In genomic region chrX:49784747-49785280, GRCh38 we compare ENCODE assay signal across 33 cellular contexts. TPM values are rescaled to one million over a fixed set of nuclear protein-coding genes. Genes with fewer than 3 reads are reported as not detected.
"Had no signal": no experiment of that assay in that cellular context is flagged by ENCODE, and none has a peak within 500 bp of the region (broad histone marks: within the 10 kb centered on the region; RNA-seq: fewer than 3 reads in every experiment).

No MANE protein-coding gene starts in this region.

- H3K27ac Mint-ChIP-seq: stimulated activated effector memory CD8-positive, alpha-beta T cell treated with anti-CD3 and anti-CD28 coated beads, Interleukin-12 subunit alpha, Interleukin-12 subunit beta, amount 100 ng/mL, for 72 hours; stimulated activated memory B cell treated with anti-CD40 and anti-IgM and Interleukin-4, amounts not matched to agents 10 μg/mL and 1 μg/mL and 100 μg/mL, for 72 hours; stimulated activated naive B cell treated with anti-CD40 and anti-IgM and Interleukin-4, amounts not matched to agents 10 μg/mL and 1 μg/mL and 100 μg/mL, for 72 hours; stimulated activated naive CD8-positive, alpha-beta T cell treated with anti-CD3 and anti-CD28 coated beads, Interleukin-15, amount 100 ng/mL, for 72 hours; stimulated activated naive CD8-positive, alpha-beta T cell treated with anti-CD3 and anti-CD28 coated beads, Interleukin-15, Interleukin-2, amounts not matched to agents 100 ng/mL and 50 ng/mL, for 24 hours; type B pancreatic cell had no signal

- H3K36me3 ChIP-seq: stomach, suprapubic skin, thoracic aorta, thyroid gland, tibial artery, tibial nerve, transverse colon, upper lobe of left lung, upper lobe of right lung, uterus, vagina had no signal

- H3K27me3 ChIP-seq: stomach, suprapubic skin, testis, thyroid gland, tibial artery, tibial nerve, transverse colon, upper lobe of left lung, upper lobe of right lung, uterus, vagina had no signal

- H3K4me3 ChIP-seq: stomach, suprapubic skin, testis, thoracic aorta, thyroid gland, tibial artery, tibial nerve, transverse colon, upper lobe of left lung, upper lobe of right lung, uterus, vagina had no signal

- H3K27ac ChIP-seq: stomach, suprapubic skin, testis, thoracic aorta, thyroid gland, tibial artery, tibial nerve, transverse colon, upper lobe of left lung, upper lobe of right lung, uterus, vagina had no signal

- H3K4me3 Mint-ChIP-seq: stimulated activated effector memory CD8-positive, alpha-beta T cell treated with anti-CD3 and anti-CD28 coated beads, Interleukin-12 subunit alpha, Interleukin-12 subunit beta, amount 100 ng/mL, for 72 hours; stimulated activated memory B cell treated with anti-CD40 and anti-IgM and Interleukin-4, amounts not matched to agents 10 μg/mL and 1 μg/mL and 100 μg/mL, for 72 hours; stimulated activated naive B cell treated with anti-CD40 and anti-IgM and Interleukin-4, amounts not matched to agents 10 μg/mL and 1 μg/mL and 100 μg/mL, for 72 hours; stimulated activated naive CD8-positive, alpha-beta T cell treated with anti-CD3 and anti-CD28 coated beads, Interleukin-15, amount 100 ng/mL, for 72 hours; stimulated activated naive CD8-positive, alpha-beta T cell treated with anti-CD3 and anti-CD28 coated beads, Interleukin-15, Interleukin-2, amounts not matched to agents 100 ng/mL and 50 ng/mL, for 24 hours; type B pancreatic cell had no signal

- FAIRE-seq: urothelium cell line had no signal

- H3K36me3 Mint-ChIP-seq: stimulated activated effector memory CD8-positive, alpha-beta T cell treated with anti-CD3 and anti-CD28 coated beads, Interleukin-12 subunit alpha, Interleukin-12 subunit beta, amount 100 ng/mL, for 72 hours; stimulated activated memory B cell treated with anti-CD40 and anti-IgM and Interleukin-4, amounts not matched to agents 10 μg/mL and 1 μg/mL and 100 μg/mL, for 72 hours; stimulated activated naive B cell treated with anti-CD40 and anti-IgM and Interleukin-4, amounts not matched to agents 10 μg/mL and 1 μg/mL and 100 μg/mL, for 72 hours; type B pancreatic cell had no signal

- ATAC-seq: stimulated activated effector memory CD8-positive, alpha-beta T cell treated with anti-CD3 and anti-CD28 coated beads, Interleukin-12 subunit alpha, Interleukin-12 subunit beta, amount 100 ng/mL, for 72 hours; stimulated activated memory B cell treated with anti-CD40 and anti-IgM and Interleukin-4, amounts not matched to agents 10 μg/mL and 1 μg/mL and 100 μg/mL, for 72 hours; stimulated activated naive B cell treated with anti-CD40 and anti-IgM and Interleukin-4, amounts not matched to agents 10 μg/mL and 1 μg/mL and 100 μg/mL, for 72 hours; stimulated activated naive CD8-positive, alpha-beta T cell treated with anti-CD3 and anti-CD28 coated beads, Interleukin-15, amount 100 ng/mL, for 72 hours; stimulated activated naive CD8-positive, alpha-beta T cell treated with anti-CD3 and anti-CD28 coated beads, Interleukin-15, Interleukin-2, amounts not matched to agents 100 U/mL and 50 U/mL, for 24 hours; upper lobe of right lung had no signal

- DNase-seq: stimulated activated CD4-positive, alpha-beta T cell treated with anti-CD3 and anti-CD28 coated beads, Interleukin-2, amount 100 ng/mL, for 48 hours; stimulated activated CD4-positive, alpha-beta T cell treated with anti-CD3 and anti-CD28 coated beads, Interleukin-4, amount 100 ng/mL, for 1 hour; stimulated activated CD4-positive, alpha-beta T cell treated with anti-CD3 and anti-CD28 coated beads, Interleukin-4, amount 100 ng/mL, for 24 hours; stimulated activated CD4-positive, alpha-beta T cell treated with anti-CD3 and anti-CD28 coated beads, Interleukin-4, amount 100 ng/mL, for 4 hours; stimulated activated CD8-positive, alpha-beta memory T cell treated with anti-CD3 and anti-CD28 coated beads, Interleukin-4, amount 100 ng/mL, for 48 hours; stimulated activated naive B cell treated with anti-CD40 and anti-IgM and Interleukin-4, amounts not matched to agents 10 μg/mL and 1 μg/mL and 100 μg/mL, for 72 hours; stimulated activated naive CD4-positive, alpha-beta T cell; stimulated activated naive CD4-positive, alpha-beta T cell treated with Interleukin-2 at 50 U/mL for 16 hours; stimulated activated naive CD8-positive, alpha-beta T cell treated with anti-CD3 and anti-CD28 coated beads, Interleukin-15, amount 100 ng/mL, for 72 hours; stimulated activated naive CD8-positive, alpha-beta T cell treated with anti-CD3 and anti-CD28 coated beads, Interleukin-15, Interleukin-2, amounts not matched to agents 100 U/mL and 50 U/mL, for 24 hours; stomach; substantia nigra; testis; thyroid gland; tibial artery; transverse colon; trophoblast cell; upper lobe of left lung; upper lobe of right lung; uterus had no signal

- H3K9me3 ChIP-seq: suprapubic skin, testis, thoracic aorta, thyroid gland, tibial artery, tibial nerve, transverse colon, upper lobe of left lung, upper lobe of right lung, uterus, vagina had no signal

- H3K4me1 ChIP-seq: stomach, suprapubic skin, testis, thyroid gland, tibial artery, tibial nerve, transverse colon, upper lobe of left lung, upper lobe of right lung, uterus, vagina had no signal

- H3K9me3 Mint-ChIP-seq: stimulated activated effector memory CD8-positive, alpha-beta T cell treated with anti-CD3 and anti-CD28 coated beads, Interleukin-12 subunit alpha, Interleukin-12 subunit beta, amount 100 ng/mL, for 72 hours; stimulated activated memory B cell treated with anti-CD40 and anti-IgM and Interleukin-4, amounts not matched to agents 10 μg/mL and 1 μg/mL and 100 μg/mL, for 72 hours; stimulated activated naive B cell treated with anti-CD40 and anti-IgM and Interleukin-4, amounts not matched to agents 10 μg/mL and 1 μg/mL and 100 μg/mL, for 72 hours; stimulated activated naive CD8-positive, alpha-beta T cell treated with anti-CD3 and anti-CD28 coated beads, Interleukin-15, amount 100 ng/mL, for 72 hours; stimulated activated naive CD8-positive, alpha-beta T cell treated with anti-CD3 and anti-CD28 coated beads, Interleukin-15, Interleukin-2, amounts not matched to agents 100 ng/mL and 50 ng/mL, for 24 hours; type B pancreatic cell had no signal

- H3K4me1 Mint-ChIP-seq: stimulated activated effector memory CD8-positive, alpha-beta T cell treated with anti-CD3 and anti-CD28 coated beads, Interleukin-12 subunit alpha, Interleukin-12 subunit beta, amount 100 ng/mL, for 72 hours; stimulated activated memory B cell treated with anti-CD40 and anti-IgM and Interleukin-4, amounts not matched to agents 10 μg/mL and 1 μg/mL and 100 μg/mL, for 72 hours; stimulated activated naive B cell treated with anti-CD40 and anti-IgM and Interleukin-4, amounts not matched to agents 10 μg/mL and 1 μg/mL and 100 μg/mL, for 72 hours; stimulated activated naive CD8-positive, alpha-beta T cell treated with anti-CD3 and anti-CD28 coated beads, Interleukin-15, amount 100 ng/mL, for 72 hours had no signal

- H3K27me3 Mint-ChIP-seq: stimulated activated memory B cell treated with anti-CD40 and anti-IgM and Interleukin-4, amounts not matched to agents 10 μg/mL and 1 μg/mL and 100 μg/mL, for 72 hours; stimulated activated naive CD8-positive, alpha-beta T cell treated with anti-CD3 and anti-CD28 coated beads, Interleukin-15, amount 100 ng/mL, for 72 hours; type B pancreatic cell had no signal

RNA-seq across cellular contexts. Expression of gene PAGE4, which starts 44.3 kb away (rescaled TPM):
- total RNA-seq: stomach, subcutaneous adipose tissue, suprapubic skin, temporal lobe, thoracic aorta, thyroid gland, tibial nerve, transverse colon, upper lobe of left lung, upper lobe of right lung, ureter, vagina had no signal
- polyA plus RNA-seq: stomach, urinary bladder had no signal
